Comparison of ENCODE assay signal across 8 cellular contexts in genomic region chr20:18224968-18225568, GRCh38.
A peak's percentile ranks its signal among the peaks of the same experiment; 100 is the strongest.
DNase-seq lines count a peak whose midpoint lies in the region; ATAC-seq lines count a peak whose summit lies in the region.

No MANE protein-coding gene starts in this region.

- H3K27ac Mint-ChIP-seq in stimulated activated effector memory CD8-positive, alpha-beta T cell treated with anti-CD3 and anti-CD28 coated beads, Interleukin-12 subunit alpha, Interleukin-12 subunit beta, amount 100 ng/mL, for 72 hours, result no peak overlapping the region
- no peak overlapping the region for H3K27ac Mint-ChIP-seq in activated CD4-positive, alpha-beta T cell treated with anti-CD3 and anti-CD28 coated beads, Interleukin-2, amount 10 ng/mL, durations not matched to agents 7 days and 5 days

- ATAC-seq in stimulated activated effector memory CD8-positive, alpha-beta T cell treated with anti-CD3 and anti-CD28 coated beads, Interleukin-12 subunit alpha, Interleukin-12 subunit beta, amount 100 ng/mL, for 72 hours, result peak; percentile 13

- CTCF ChIA-PET in activated CD4-positive, alpha-beta T cell treated with anti-CD3 and anti-CD28 coated beads, Interleukin-2, amount 10 ng/mL, durations not matched to agents 7 days and 5 days (lab: Charles Lee), result no interaction called here

- peak; percentile 56 for DNase-seq in HK-2 (ENCODE audit: unreplicated experiment)
- peak; percentile 83 for DNase-seq in astrocyte of the hippocampus (ENCODE audit: low read depth, low spot score)
- peak; percentile 9 for DNase-seq in iPS DF 19.7 (ENCODE audit: low read depth, low spot score)
- DNase-seq in stimulated activated effector memory CD8-positive, alpha-beta T cell treated with anti-CD3 and anti-CD28 coated beads, Interleukin-12 subunit alpha, Interleukin-12 subunit beta, amount 100 ng/mL, for 72 hours (ENCODE audit: low spot score in 2 of 2), result no peak
- no peak for DNase-seq in activated CD4-positive, alpha-beta T cell treated with anti-CD3 and anti-CD28 coated beads, Interleukin-2, amount 10 ng/mL, durations not matched to agents 7 days and 5 days
- DNase-seq in activated CD4-positive, CD25-positive, alpha-beta regulatory T cell (lab: John Stamatoyannopoulos, UW), result no peak
- no peak for DNase-seq in NCI-H1105 treated with DMSO at 0.1 percent for 48 hours (lab: John Stamatoyannopoulos, UW)
- DNase-seq in stimulated activated CD8-positive, alpha-beta memory T cell treated with anti-CD3 and anti-CD28 coated beads, Interleukin-4, amount 100 ng/mL, for 48 hours, result no peak

- POLR2A ChIA-PET in activated CD4-positive, alpha-beta T cell treated with anti-CD3 and anti-CD28 coated beads, Interleukin-2, amount 10 ng/mL, durations not matched to agents 7 days and 5 days (lab: Charles Lee), result no interaction called here

- H3K9me3 Mint-ChIP-seq in stimulated activated effector memory CD8-positive, alpha-beta T cell treated with anti-CD3 and anti-CD28 coated beads, Interleukin-12 subunit alpha, Interleukin-12 subunit beta, amount 100 ng/mL, for 72 hours, result no peaks in the 10 kb centered on the region
- no peaks in the 10 kb centered on the region for H3K9me3 Mint-ChIP-seq in activated CD4-positive, alpha-beta T cell treated with anti-CD3 and anti-CD28 coated beads, Interleukin-2, amount 10 ng/mL, durations not matched to agents 7 days and 5 days

- H3K4me3 Mint-ChIP-seq in stimulated activated effector memory CD8-positive, alpha-beta T cell treated with anti-CD3 and anti-CD28 coated beads, Interleukin-12 subunit alpha, Interleukin-12 subunit beta, amount 100 ng/mL, for 72 hours, result no peak overlapping the region
- no peak overlapping the region for H3K4me3 Mint-ChIP-seq in activated CD4-positive, alpha-beta T cell treated with anti-CD3 and anti-CD28 coated beads, Interleukin-2, amount 10 ng/mL, durations not matched to agents 7 days and 5 days

- H3K27me3 Mint-ChIP-seq in activated CD4-positive, alpha-beta T cell treated with anti-CD3 and anti-CD28 coated beads, Interleukin-2, amount 10 ng/mL, durations not matched to agents 7 days and 5 days, result peaks cover 15% of the 10 kb centered on the region

- H3K4me1 Mint-ChIP-seq in stimulated activated effector memory CD8-positive, alpha-beta T cell treated with anti-CD3 and anti-CD28 coated beads, Interleukin-12 subunit alpha, Interleukin-12 subunit beta, amount 100 ng/mL, for 72 hours, result no peaks in the 10 kb centered on the region
- H3K4me1 Mint-ChIP-seq in activated CD4-positive, alpha-beta T cell treated with anti-CD3 and anti-CD28 coated beads, Interleukin-2, amount 10 ng/mL, durations not matched to agents 7 days and 5 days, result no peaks in the 10 kb centered on the region

- no peaks in the 10 kb centered on the region for H3K36me3 Mint-ChIP-seq in stimulated activated effector memory CD8-positive, alpha-beta T cell treated with anti-CD3 and anti-CD28 coated beads, Interleukin-12 subunit alpha, Interleukin-12 subunit beta, amount 100 ng/mL, for 72 hours
- no peaks in the 10 kb centered on the region for H3K36me3 Mint-ChIP-seq in activated CD4-positive, alpha-beta T cell treated with anti-CD3 and anti-CD28 coated beads, Interleukin-2, amount 10 ng/mL, durations not matched to agents 7 days and 5 days (ENCODE audit: low read depth)

Comparison
In these comparisons a context has a peak if more than half of its experiments do, and no peak if none do; other contexts are left out.
1. DNase-seq: peak in HK-2 (single experiment), astrocyte of the hippocampus (single experiment) and iPS DF 19.7 (single experiment); none in stimulated activated effector memory CD8-positive, alpha-beta T cell treated with anti-CD3 and anti-CD28 coated beads, Interleukin-12 subunit alpha, Interleukin-12 subunit beta, amount 100 ng/mL, for 72 hours (0 of 2), activated CD4-positive, alpha-beta T cell treated with anti-CD3 and anti-CD28 coated beads, Interleukin-2, amount 10 ng/mL, durations not matched to agents 7 days and 5 days (single experiment), activated CD4-positive, CD25-positive, alpha-beta regulatory T cell (0 of 4), NCI-H1105 treated with DMSO at 0.1 percent for 48 hours (single experiment) and stimulated activated CD8-positive, alpha-beta memory T cell treated with anti-CD3 and anti-CD28 coated beads, Interleukin-4, amount 100 ng/mL, for 48 hours (single experiment).